Comparison of ENCODE assay signal across 11 cellular contexts in genomic region chr6:43927525-43928210, GRCh38.
DNase-seq lines count a peak whose midpoint lies in the region; ATAC-seq and TF ChIP-seq lines count a peak whose summit lies in the region.
"Had no signal": no experiment of that assay in that cellular context is flagged by ENCODE, and none has a peak within 500 bp of the region (broad histone marks: within the 10 kb centered on the region; RNA-seq: fewer than 3 reads in every experiment).

No MANE protein-coding gene starts in this region.

- POLR2A ChIA-PET in Panc1 (lab: Charles Lee), result no interaction called here

- TF ChIP-seq EP300 in transverse colon (IDR thresholded peaks at IDR 0.05; ENCODE audit: low read depth), result no peak

- CTCF ChIA-PET in activated naive CD4-positive, alpha-beta T cell treated with anti-CD3 and anti-CD28 coated beads, Interleukin-2, amount 10 ng/mL, durations not matched to agents 7 days and 5 days (lab: Charles Lee), result interaction anchor here (1.2 kb wide), 1 partner anchor 151 kb away, joined by 3 read pairs; no protein-coding TSS in a partner anchor
- CTCF ChIA-PET in Panc1 (lab: Charles Lee), result interaction anchor here (0.6 kb wide), 1 partner anchor 438 kb away, joined by 5 read pairs; no protein-coding TSS in a partner anchor

- H3K4me1 Mint-ChIP-seq in activated naive CD4-positive, alpha-beta T cell treated with anti-CD3 and anti-CD28 coated beads, Interleukin-2, amount 10 ng/mL, durations not matched to agents 7 days and 5 days, result peaks cover 31% of the 10 kb centered on the region

- DNase-seq in activated naive CD4-positive, alpha-beta T cell treated with anti-CD3 and anti-CD28 coated beads, Interleukin-2, amount 10 ng/mL, durations not matched to agents 7 days and 5 days, result peak; percentile 31
- no peak for DNase-seq in activated naive CD4-positive, alpha-beta T cell (lab: John Stamatoyannopoulos, UW)
- DNase-seq in Panc1 (ENCODE audit: low read depth, low spot score) (no peak), transverse colon (peak; percentile 67), DMS153 treated with DMSO at 0.1 percent for 48 hours (lab: John Stamatoyannopoulos, UW; ENCODE audit: unreplicated experiment) (no peak), HK-2 (ENCODE audit: unreplicated experiment) (no peak), SHP77 (lab: John Stamatoyannopoulos, UW) (no peak)
- DNase-seq: activated CD8-positive, alpha-beta memory T cell treated with anti-CD3 and anti-CD28 coated beads, Interleukin-2, amount 50 U/mL, for 48 hours; heart right ventricle; nephron progenitor cell had no signal

- peak overlapping the region; percentile 4 for H3K27ac Mint-ChIP-seq in activated naive CD4-positive, alpha-beta T cell treated with anti-CD3 and anti-CD28 coated beads, Interleukin-2, amount 10 ng/mL, durations not matched to agents 7 days and 5 days
- H3K27ac Mint-ChIP-seq: nephron progenitor cell had no signal

- 11 to 37% methylated on average over 3 to 4 of the region's 4 CpGs for WGBS in transverse colon (ENCODE audit: low coverage in 1 of 2), 2 donors

- TF ChIP-seq POLR2A in transverse colon (IDR thresholded peaks at IDR 0.05), result no peak

- no peaks in the 10 kb centered on the region for H3K9me3 ChIP-seq in Panc1 (ENCODE audit: control insufficient read depth, insufficient read depth, low read depth, low read length)
- H3K9me3 ChIP-seq in transverse colon, result no peaks in the 10 kb centered on the region
- H3K9me3 ChIP-seq: heart right ventricle had no signal

- peaks cover 12% of the 10 kb centered on the region for H3K27me3 Mint-ChIP-seq in activated naive CD4-positive, alpha-beta T cell treated with anti-CD3 and anti-CD28 coated beads, Interleukin-2, amount 10 ng/mL, durations not matched to agents 7 days and 5 days

- no TSS peak for BruUV-seq in Panc1 (replicated peaks; lab: Mats Ljungman, UMichigan)

- no peaks in the 10 kb centered on the region for H3K9me3 Mint-ChIP-seq in activated naive CD4-positive, alpha-beta T cell treated with anti-CD3 and anti-CD28 coated beads, Interleukin-2, amount 10 ng/mL, durations not matched to agents 7 days and 5 days
- H3K9me3 Mint-ChIP-seq: nephron progenitor cell had no signal

- no peaks in the 10 kb centered on the region for H3K27me3 ChIP-seq in Panc1 (ENCODE audit: control insufficient read depth, insufficient read depth, low read length)
- H3K27me3 ChIP-seq in transverse colon, result no peaks in the 10 kb centered on the region
- H3K27me3 ChIP-seq: heart right ventricle had no signal

- H3K4me1 ChIP-seq in Panc1 (ENCODE audit: control insufficient read depth, insufficient read depth, low read length) (peaks cover 18% of the 10 kb centered on the region), transverse colon (peaks cover 0 to 23% (median 15%) of the 10 kb centered on the region in 4 donors)

- TF ChIP-seq CTCF in Panc1 (IDR thresholded peaks at IDR 0.05), result no peak
- peak in 2 of 5 experiments; percentile 18 for TF ChIP-seq CTCF in transverse colon (IDR thresholded peaks at IDR 0.05)

- H3K4me3 Mint-ChIP-seq in activated naive CD4-positive, alpha-beta T cell treated with anti-CD3 and anti-CD28 coated beads, Interleukin-2, amount 10 ng/mL, durations not matched to agents 7 days and 5 days, result no peak overlapping the region
- H3K4me3 Mint-ChIP-seq: nephron progenitor cell had no signal

- no peak overlapping the region for H3K4me3 ChIP-seq in Panc1 (ENCODE audit: low read depth in 2 of 2, low read length in 2 of 2)
- no peak overlapping the region for H3K4me3 ChIP-seq in transverse colon
- H3K4me3 ChIP-seq: heart right ventricle had no signal

- intact Hi-C loops in Panc1 (cut with micrococcal nuclease; ENCODE audit: unreplicated experiment), result no loop called here
- intact Hi-C loops in transverse colon (cut with DNase I; ENCODE audit: low total_unique reads), result no loop called here

- ATAC-seq in Panc1 (no peak), esophagus mucosa (peak; percentile 78)

- no peaks in the 10 kb centered on the region for H3K36me3 ChIP-seq in Panc1 (ENCODE audit: control insufficient read depth, insufficient read depth, low read length)
- H3K36me3 ChIP-seq in transverse colon, result no peaks in the 10 kb centered on the region
- H3K36me3 ChIP-seq: heart right ventricle had no signal

- H3K36me3 Mint-ChIP-seq in activated naive CD4-positive, alpha-beta T cell treated with anti-CD3 and anti-CD28 coated beads, Interleukin-2, amount 10 ng/mL, durations not matched to agents 7 days and 5 days, result no peaks in the 10 kb centered on the region

- in situ Hi-C loops in Panc1 (cut with HindIII; ENCODE audit: low pct_unique_long_range_greater_than_20kb, low sequenced_read_pairs) (no loop called here), transverse colon (cut with MboI; ENCODE audit: low pct_ligation_motif_present in 1 of 4, low pct_unique_long_range_greater_than_20kb in 1 of 4, low sequenced_read_pairs in 3 of 4) (no loop called here)

- H3K27ac ChIP-seq in Panc1 (ENCODE audit: low read length) (peak overlapping the region; percentile 84; the same call in 1 of the 2 replicates), transverse colon (peak overlapping the region; percentile 60 to 74 (median 69))
- H3K27ac ChIP-seq: heart right ventricle had no signal

Comparison
In these comparisons a context has a peak if more than half of its experiments do, and no peak if none do; other contexts are left out.
1. DNase-seq: peak in activated naive CD4-positive, alpha-beta T cell treated with anti-CD3 and anti-CD28 coated beads, Interleukin-2, amount 10 ng/mL, durations not matched to agents 7 days and 5 days (single experiment) and transverse colon (single experiment); none in activated naive CD4-positive, alpha-beta T cell (0 of 4), Panc1 (single experiment), DMS153 treated with DMSO at 0.1 percent for 48 hours (single experiment), HK-2 (single experiment) and SHP77 (0 of 2).